21 cellular contexts compared by ENCODE assay signal in genomic region chr2:159913897-159914296, GRCh38. TPM values are rescaled to one million over a fixed set of nuclear protein-coding genes. Genes with fewer than 3 reads are reported as not detected.
"Had no signal": no experiment of that assay in that cellular context is flagged by ENCODE, and none has a peak within 500 bp of the region (broad histone marks: within the 10 kb centered on the region; RNA-seq: fewer than 3 reads in every experiment).

No MANE protein-coding gene starts in this region.

- H3K27me3 ChIP-seq: SJSA1 had no signal

- ATAC-seq: K562 had no signal

- H3K27ac Mint-ChIP-seq: IgD-negative memory B cell had no signal

- DNase-seq: Kasumi-1, MM.1S, NCI-H1092 treated with DMSO at 0.1 percent for 48 hours, NCI-H1436, NCI-H1694, NCI-H187 treated with DMSO at 0.1 percent for 48 hours, NCI-H2029 treated with DMSO at 0.1 percent for 48 hours, NCI-H2227 treated with DMSO at 0.1 percent for 48 hours, NCI-H524, NCI-H526 treated with DMSO at 0.1 percent for 48 hours, NCI-H774, Right ventricle myocardium superior, RPMI8226, SIG-M5 had no signal

- H3K4me1 Mint-ChIP-seq: IgD-negative memory B cell had no signal

- H3K4me3 ChIP-seq: K562, SJSA1, SK-N-MC had no signal

- H3K4me3 Mint-ChIP-seq: IgD-negative memory B cell had no signal

- H3K9me3 Mint-ChIP-seq: IgD-negative memory B cell had no signal

- H3K27ac ChIP-seq: HL-60, KMS-11, SJSA1, SK-N-MC had no signal

RNA-seq across cellular contexts. Expression of gene LY75, which starts 9.3 kb away (rescaled TPM):
- total RNA-seq: NCI-H460, SJSA1 had no signal
